In the genomic region with DNA sequence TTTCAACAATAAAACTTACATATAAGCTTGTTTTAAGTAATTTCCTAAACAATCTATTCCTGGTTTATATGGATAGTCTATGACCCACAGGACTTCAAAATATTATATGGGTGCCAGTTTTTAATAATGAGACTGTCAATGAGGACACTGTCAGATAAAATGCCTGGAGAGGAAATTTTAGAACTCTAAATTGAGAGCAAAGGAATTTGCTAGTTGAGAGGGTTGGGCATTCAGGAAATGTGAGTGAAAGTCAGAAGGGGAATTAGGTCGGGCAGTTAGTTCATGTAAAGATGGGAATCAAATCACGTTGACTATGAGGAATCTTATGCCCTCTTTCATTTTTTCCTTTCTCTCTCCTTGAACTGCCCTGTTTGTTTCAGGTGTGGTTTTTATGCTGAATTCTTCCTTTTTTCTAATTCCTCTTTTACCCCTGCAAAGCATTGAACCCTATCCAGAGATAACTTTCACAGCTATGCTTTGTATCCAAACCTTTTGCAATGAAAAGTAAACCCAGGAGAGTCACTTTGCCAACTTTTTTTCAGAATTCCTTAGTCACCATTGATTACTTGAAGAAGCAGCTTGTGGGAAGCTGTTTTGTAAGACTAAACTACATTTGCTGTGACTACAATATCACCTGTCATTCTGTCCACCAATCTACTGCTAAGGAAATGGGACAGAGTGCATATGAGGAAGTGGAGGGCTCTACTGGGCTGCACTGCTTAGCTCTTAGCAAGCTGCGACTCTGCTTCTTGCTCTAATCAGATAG, we compare ENCODE assay signal across 13 cellular contexts. TPM values are rescaled to one million over a fixed set of nuclear protein-coding genes. Genes with fewer than 3 reads are reported as not detected.
DNase-seq lines count a peak whose midpoint lies in the region; ATAC-seq and TF ChIP-seq lines count a peak whose summit lies in the region.
"Had no signal": no experiment of that assay in that cellular context is flagged by ENCODE, and none has a peak within 500 bp of the region (broad histone marks: within the 10 kb centered on the region; RNA-seq: fewer than 3 reads in every experiment).

No MANE protein-coding gene starts in this region.

- H3K9me3 Mint-ChIP-seq in memory B cell: no peaks in the 10 kb centered on the region

- H3K4me1 Mint-ChIP-seq in memory B cell: peaks cover 16% of the 10 kb centered on the region

- no peaks in the 10 kb centered on the region for H3K9me3 ChIP-seq in breast epithelium

- peak; percentile 99 for ATAC-seq in memory B cell (ENCODE audit: low read depth)
- ATAC-seq in HG03469 (IDR thresholded peaks at IDR 0.05; ENCODE audit: unreplicated experiment): no peak
- ATAC-seq in HG02938 (IDR thresholded peaks at IDR 0.05; ENCODE audit: unreplicated experiment): no peak

- H3K27ac ChIP-seq in breast epithelium: peak overlapping the region; percentile 46 to 48

- H3K4me3 ChIP-seq in breast epithelium: no peak overlapping the region

- H3K27me3 Mint-ChIP-seq in memory B cell: no peaks in the 10 kb centered on the region

- H3K4me3 Mint-ChIP-seq in memory B cell: peak overlapping the region; percentile 25

- no peaks in the 10 kb centered on the region for H3K4me1 ChIP-seq in breast epithelium

- DNase-seq in Ammon's horn (ENCODE audit: low spot score) (peak; percentile 40), KBM-7 (peak; percentile 79), breast epithelium (ENCODE audit: low spot score in 2 of 2) (no peak), memory B cell (ENCODE audit: low spot score in 2 of 2) (peak in 1 of 2 donors; percentile 16), NCI-H1694 treated with DMSO at 0.1 percent for 48 hours (lab: John Stamatoyannopoulos, UW) (no peak), NCI-H2227 (lab: John Stamatoyannopoulos, UW; ENCODE audit: unreplicated experiment) (no peak)
- DNase-seq: COR-L47; glutamatergic neuron; H7; stimulated activated CD4-positive, alpha-beta T cell treated with anti-CD3 and anti-CD28 coated beads, Interleukin-2, amount 100 ng/mL, for 24 hours had no signal

- in situ Hi-C loops in KBM-7 (cut with MboI; ENCODE audit: low pct_unique_long_range_greater_than_20kb, low sequenced_read_pairs): no loop called here

- H3K36me3 Mint-ChIP-seq in memory B cell: peaks cover 11% of the 10 kb centered on the region

- peak overlapping the region; percentile 13 for H3K27ac Mint-ChIP-seq in memory B cell

- TF ChIP-seq POLR2A in breast epithelium (IDR thresholded peaks at IDR 0.05): no peak

- no peaks in the 10 kb centered on the region for H3K36me3 ChIP-seq in breast epithelium

- intact Hi-C loops in breast epithelium (cut with DNase I; ENCODE audit: low total_unique reads): loop anchor here (5.0 kb wide), 1 partner anchor 832 kb away; no protein-coding TSS in a partner anchor

- no peak for TF ChIP-seq CTCF in breast epithelium (IDR thresholded peaks at IDR 0.05)

- H3K27me3 ChIP-seq in breast epithelium: no peaks in the 10 kb centered on the region

RNA-seq across cellular contexts. Expression of gene CHP1, which starts 27.8 kb away (rescaled TPM):
- total RNA-seq in breast epithelium: 100 to 1,000 TPM; 107 to 290 (median 120) TPM

RNA-seq across cellular contexts. Expression of gene EXD1, which starts 28.3 kb away (rescaled TPM):
- not detected for total RNA-seq in breast epithelium
- total RNA-seq: NCI-H460 had no signal

Comparison
In these comparisons a context has a peak if more than half of its experiments do, and no peak if none do; other contexts are left out.
1. DNase-seq: peak in Ammon's horn (single experiment) and KBM-7 (single experiment); none in breast epithelium (0 of 2), NCI-H1694 treated with DMSO at 0.1 percent for 48 hours (single experiment) and NCI-H2227 (single experiment).